Comparison of ENCODE assay signal across 9 cellular contexts in genomic region chr2:234979204-234980167, GRCh38. TPM values are rescaled to one million over a fixed set of nuclear protein-coding genes. Genes with fewer than 3 reads are reported as not detected.
DNase-seq lines count a peak whose midpoint lies in the region; ATAC-seq, FAIRE-seq and TF ChIP-seq lines count a peak whose summit lies in the region.
"Had no signal": no experiment of that assay in that cellular context is flagged by ENCODE, and none has a peak within 500 bp of the region (broad histone marks: within the 10 kb centered on the region; RNA-seq: fewer than 3 reads in every experiment).

No MANE protein-coding gene starts in this region.

- intact Hi-C loops in endothelial cell of umbilical vein (cut with micrococcal nuclease) = no loop called here
- intact Hi-C loops in activated CD4-positive, alpha-beta T cell treated with anti-CD3 and anti-CD28 coated beads, Interleukin-2, amount 10 ng/mL, durations not matched to agents 24 days and 14 days (cut with micrococcal nuclease) = no loop called here

- no peaks in the 10 kb centered on the region for H4K20me1 ChIP-seq in endothelial cell of umbilical vein (replicated peaks; ENCODE audit: control insufficient read depth, extremely low read depth, insufficient read depth, low read length)

- H2AFZ ChIP-seq in endothelial cell of umbilical vein (ENCODE audit: low read depth, low read length) = no peak overlapping the region

- H3K4me1 Mint-ChIP-seq in activated CD4-positive, alpha-beta T cell treated with anti-CD3 and anti-CD28 coated beads, Interleukin-2, amount 10 ng/mL, durations not matched to agents 24 days and 14 days = no peaks in the 10 kb centered on the region

- peaks cover 2 to 3% of the 10 kb centered on the region in 2 experiments for H3K36me3 ChIP-seq in endothelial cell of umbilical vein (ENCODE audit: control insufficient read depth in 2 of 2, extremely low read depth in 1 of 2, insufficient read depth in 2 of 2, low read length in 2 of 2)
- no peaks in the 10 kb centered on the region for H3K36me3 ChIP-seq in mucosa of rectum (ENCODE audit: control insufficient read depth in 2 of 2, insufficient read depth in 2 of 2, low read length in 2 of 2)

- no peaks in the 10 kb centered on the region for H3K27me3 Mint-ChIP-seq in activated CD4-positive, alpha-beta T cell treated with anti-CD3 and anti-CD28 coated beads, Interleukin-2, amount 10 ng/mL, durations not matched to agents 24 days and 14 days

- WGBS in A549 (ENCODE audit: missing lambda C conversion rate) = 92% methylated on average over 7 of the region's 9 CpGs

- no peaks in the 10 kb centered on the region for H3K27me3 ChIP-seq in endothelial cell of umbilical vein (ENCODE audit: control insufficient read depth in 2 of 2, insufficient read depth in 2 of 2, low read length in 2 of 2)
- no peaks in the 10 kb centered on the region for H3K27me3 ChIP-seq in mucosa of rectum (ENCODE audit: control insufficient read depth in 2 of 2, insufficient read depth in 2 of 2, low read length in 2 of 2)

- peak in 1 of 2 experiments; percentile 49 for DNase-seq in A549 (ENCODE audit: low read depth in 1 of 2, low spot score in 1 of 2)
- DNase-seq in LNCaP clone FGC (ENCODE audit: low read depth) = no peak
- peak; percentile 84 for DNase-seq in endothelial cell of umbilical vein (ENCODE audit: low read depth, low spot score)
- no peak for DNase-seq in activated CD8-positive, alpha-beta memory T cell treated with anti-CD3 and anti-CD28 coated beads, Interleukin-2, amount 50 U/mL, for 48 hours
- no peak for DNase-seq in activated CD4-positive, alpha-beta T cell treated with anti-CD3 and anti-CD28 coated beads, Interleukin-2, amount 10 ng/mL, durations not matched to agents 24 days and 14 days
- DNase-seq: activated B cell treated with CpG ODN at 0.5 μM for 24 hours had no signal

- no peak for TF ChIP-seq RAD21 in A549 (conservative IDR thresholded peaks at IDR 0.05 in 1 of 2, IDR thresholded peaks at IDR 0.05 in 1 of 2)

- H3K9me3 Mint-ChIP-seq in activated CD4-positive, alpha-beta T cell treated with anti-CD3 and anti-CD28 coated beads, Interleukin-2, amount 10 ng/mL, durations not matched to agents 24 days and 14 days = no peaks in the 10 kb centered on the region

- no peaks in the 10 kb centered on the region for H3K9me1 ChIP-seq in endothelial cell of umbilical vein (replicated peaks; ENCODE audit: control insufficient read depth, extremely low read depth, insufficient read depth, low read length)

- H3K4me1 ChIP-seq in A549 (peaks cover 63% of the 10 kb centered on the region), endothelial cell of umbilical vein (ENCODE audit: control insufficient read depth, extremely low read depth, insufficient read depth, low read length) (peaks cover 65% of the 10 kb centered on the region), mucosa of rectum (ENCODE audit: control insufficient read depth in 2 of 2, insufficient read depth in 2 of 2, low read length in 2 of 2) (peaks cover 45 to 68% of the 10 kb centered on the region in 2 donors)

- TF ChIP-seq POLR2A in A549 (IDR thresholded peaks at IDR 0.05; ENCODE audit: low read length) = no peak
- TF ChIP-seq POLR2A in endothelial cell of umbilical vein (IDR thresholded peaks at IDR 0.05; ENCODE audit: low read depth, low read length) = no peak

- TF ChIP-seq CTCF in A549 (IDR thresholded peaks at IDR 0.05) = no peak
- TF ChIP-seq CTCF in LNCaP clone FGC (IDR thresholded peaks at IDR 0.05; ENCODE audit: control insufficient read depth, extremely low read depth, insufficient read depth) = no peak
- no peak for TF ChIP-seq CTCF in endothelial cell of umbilical vein (IDR thresholded peaks at IDR 0.05; ENCODE audit: extremely low read depth in 1 of 2, insufficient read depth in 1 of 2, low read depth in 1 of 2, low read length in 2 of 2)

- H3K9ac ChIP-seq in endothelial cell of umbilical vein (replicated peaks; ENCODE audit: extremely low read depth, insufficient read depth, low read length) = peak overlapping the region; percentile 93
- no peak overlapping the region for H3K9ac ChIP-seq in mucosa of rectum (ENCODE audit: low read depth in 1 of 2, low read length in 2 of 2)

- H3K4me2 ChIP-seq in A549 (no peak overlapping the region), endothelial cell of umbilical vein (ENCODE audit: insufficient read depth, low read length) (peak overlapping the region; percentile 71)

- no peaks in the 10 kb centered on the region for H3K36me3 Mint-ChIP-seq in activated CD4-positive, alpha-beta T cell treated with anti-CD3 and anti-CD28 coated beads, Interleukin-2, amount 10 ng/mL, durations not matched to agents 24 days and 14 days (ENCODE audit: low read depth)

- peaks cover 77% of the 10 kb centered on the region for H3K79me2 ChIP-seq in endothelial cell of umbilical vein (ENCODE audit: control insufficient read depth, insufficient read depth, low read length)

- H3K9me3 ChIP-seq in A549 (0 out of 3 replicates have a peak, but pooled peaks cover 5% of the 10 kb centered on the region), endothelial cell of umbilical vein (replicated peaks; ENCODE audit: control insufficient read depth, insufficient read depth, low read length) (no peaks in the 10 kb centered on the region), mucosa of rectum (ENCODE audit: control insufficient read depth in 2 of 2, low read length in 2 of 2) (no peaks in the 10 kb centered on the region)

- dilution Hi-C loops in endothelial cell of umbilical vein (cut with MboI; ENCODE audit: extremely low pct_ligation_motif_present, low sequenced_read_pairs) = no loop called here

- POLR2A ChIA-PET in A549 (lab: Yijun Ruan, JAX) = interaction anchor here (0.6 to 2.4 kb wide), 2 partner anchors 81 to 99 kb away, joined by 5 to 14 read pairs; no protein-coding TSS in a partner anchor
- POLR2A ChIA-PET in endothelial cell of umbilical vein (lab: Charles Lee) = interaction anchor here (0.6 to 2.6 kb wide), 4 partner anchors 8 to 156 kb away, joined by 3 to 21 read pairs (median 8); no protein-coding TSS in a partner anchor

- CTCF ChIA-PET in A549 (lab: Yijun Ruan, JAX) = interaction anchor here (1.1 to 2.7 kb wide), 4 partner anchors 25 to 434 kb away, joined by 3 to 20 read pairs (median 6); no protein-coding TSS in a partner anchor
- CTCF ChIA-PET in endothelial cell of umbilical vein (lab: Charles Lee) = interaction anchor here (0.7 to 2.4 kb wide), 15 partner anchors 8 to 557 kb away, joined by 3 to 23 read pairs (median 8); no protein-coding TSS in a partner anchor

- FAIRE-seq in A549 (lab: Jason Lieb, UNC) (no peak), endothelial cell of umbilical vein (lab: Jason Lieb, UNC) (peak; percentile 18)

- H3K27ac ChIP-seq in A549 = peak overlapping the region; percentile 86 to 96
- peak overlapping the region; percentile 97 for H3K27ac ChIP-seq in endothelial cell of umbilical vein (ENCODE audit: insufficient read depth, low read depth, low read length)
- peak overlapping the region; percentile 38 to 75 for H3K27ac ChIP-seq in mucosa of rectum (ENCODE audit: low read depth in 2 of 2, low read length in 2 of 2)

- H3K27ac Mint-ChIP-seq in activated CD4-positive, alpha-beta T cell treated with anti-CD3 and anti-CD28 coated beads, Interleukin-2, amount 10 ng/mL, durations not matched to agents 24 days and 14 days = no peak overlapping the region
- H3K27ac Mint-ChIP-seq: activated B cell treated with CpG ODN at 0.5 μM for 24 hours had no signal

- H3K4me3 ChIP-seq in A549 (no peak overlapping the region), LNCaP clone FGC (ENCODE audit: low read depth, low read length) (peak overlapping the region; percentile 42), endothelial cell of umbilical vein (replicated peaks in 1 of 3; ENCODE audit: insufficient read depth in 1 of 3, low read depth in 1 of 3, low read length in 3 of 3) (no peak overlapping the region), mucosa of rectum (ENCODE audit: low read length in 2 of 2) (no peak overlapping the region)

- no peak overlapping the region for H3K4me3 Mint-ChIP-seq in activated CD4-positive, alpha-beta T cell treated with anti-CD3 and anti-CD28 coated beads, Interleukin-2, amount 10 ng/mL, durations not matched to agents 24 days and 14 days
- H3K4me3 Mint-ChIP-seq: activated B cell treated with CpG ODN at 0.5 μM for 24 hours had no signal

- TF ChIP-seq EP300 in A549 (IDR thresholded peaks at IDR 0.05) = no peak

- ATAC-seq in A549 (no peak), GM19463 (IDR thresholded peaks at IDR 0.05; ENCODE audit: unreplicated experiment) (no peak), HG03521 (IDR thresholded peaks at IDR 0.05; ENCODE audit: unreplicated experiment) (no peak)

- BruUV-seq in endothelial cell of umbilical vein (replicated peaks; lab: Mats Ljungman, UMichigan) = no TSS peak

TF ChIP-seq in A549, 52 proteins besides CTCF, POLR2A, EP300 and RAD21 (continues in another document):
- TF ChIP-seq ESRRA (IDR thresholded peaks at IDR 0.05; ENCODE audit: borderline replicate concordance, low read length) (no peak), EHMT2 (IDR thresholded peaks at IDR 0.05; ENCODE audit: low read depth) (no peak), KDM5A (IDR thresholded peaks at IDR 0.05) (no peak), GATA3 (IDR thresholded peaks at IDR 0.05; ENCODE audit: borderline replicate concordance) (no peak), FOSB (CRISPR knock-in tag; IDR thresholded peaks at IDR 0.05) (no peak)

TF ChIP-seq in endothelial cell of umbilical vein, 7 proteins besides CTCF, POLR2A, EP300 and RAD21 (continues in another document):
- no peak for TF ChIP-seq MYC (IDR thresholded peaks at IDR 0.05; ENCODE audit: low read depth, low read length)
- no peak for TF ChIP-seq POLR2AphosphoS5 (IDR thresholded peaks at IDR 0.05; ENCODE audit: insufficient read depth, low read depth, low read length)
- no peak for TF ChIP-seq FOS (IDR thresholded peaks at IDR 0.05; ENCODE audit: borderline replicate concordance, insufficient read depth, low read length)

RNA-seq across cellular contexts. Expression of gene SH3BP4, which starts 27.7 kb away (rescaled TPM):
- polyA plus RNA-seq in A549 (2011; rRNA removed) = 35.7 and 53.5 TPM in 2 replicates
- polyA plus RNA-seq in A549 (2012; cell fraction: cytosol; rRNA removed) = 15.5 and 20.8 TPM in 2 replicates
- 16.4 and 18.5 TPM in 2 replicates for polyA plus RNA-seq in A549 (2012; cell fraction: nucleus; rRNA removed)
- polyA plus RNA-seq in A549 (2017; fragmentation: RNase III; extraction: RNeasy Plus Mini Kit Qiagen cat#74134 plus additional on column Dnase treatment) = 22.6 to 25.2 TPM (median 23.4 TPM) in 3 replicates
- polyA minus RNA-seq in A549 (2011; rRNA and poly(A)+ RNA removed) = 62.5 and 67.6 TPM in 2 replicates
- 100.0 and 105 TPM in 2 replicates for total RNA-seq in endothelial cell of umbilical vein
- polyA plus RNA-seq in endothelial cell of umbilical vein = 69.3 and 85.2 TPM in 2 replicates
- 69.0 and 71.6 TPM in 2 replicates for polyA plus RNA-seq in endothelial cell of umbilical vein (2011; cell fraction: cytosol; rRNA removed)
- 86.3 and 102 TPM in 2 replicates for polyA plus RNA-seq in endothelial cell of umbilical vein (2011; cell fraction: nucleus; rRNA removed)
- polyA plus RNA-seq in endothelial cell of umbilical vein (2012) = 59.1 and 63.6 TPM in 2 replicates
- 178 and 188 TPM in 2 replicates for polyA minus RNA-seq in endothelial cell of umbilical vein
- polyA minus RNA-seq in endothelial cell of umbilical vein (2011; cell fraction: cytosol; rRNA and poly(A)+ RNA removed) = 15.5 TPM
- 110 and 132 TPM in 2 replicates for polyA minus RNA-seq in endothelial cell of umbilical vein (2011; cell fraction: nucleus; rRNA and poly(A)+ RNA removed)
- 0.07 and 0.28 TPM in 2 replicates for total RNA-seq in activated CD4-positive, alpha-beta T cell treated with anti-CD3 and anti-CD28 coated beads, Interleukin-2, amount 10 ng/mL, durations not matched to agents 24 days and 14 days

Comparison
In these comparisons a context has a peak if more than half of its experiments do, and no peak if none do; other contexts are left out.
1. RNA of gene SH3BP4, which starts 27.7 kb away (total RNA-seq): 100.0 to 105 TPM in endothelial cell of umbilical vein; 0.07 to 0.28 TPM in activated CD4-positive, alpha-beta T cell treated with anti-CD3 and anti-CD28 coated beads, Interleukin-2, amount 10 ng/mL, durations not matched to agents 24 days and 14 days; every median in the first group is over 10 times any median in the second.
2. Peak in every context shown above with its lines, with median percentiles within 50 percentile points of each other: H3K27ac ChIP-seq.